1 cellular context compared by ENCODE assay signal in the genomic region with DNA sequence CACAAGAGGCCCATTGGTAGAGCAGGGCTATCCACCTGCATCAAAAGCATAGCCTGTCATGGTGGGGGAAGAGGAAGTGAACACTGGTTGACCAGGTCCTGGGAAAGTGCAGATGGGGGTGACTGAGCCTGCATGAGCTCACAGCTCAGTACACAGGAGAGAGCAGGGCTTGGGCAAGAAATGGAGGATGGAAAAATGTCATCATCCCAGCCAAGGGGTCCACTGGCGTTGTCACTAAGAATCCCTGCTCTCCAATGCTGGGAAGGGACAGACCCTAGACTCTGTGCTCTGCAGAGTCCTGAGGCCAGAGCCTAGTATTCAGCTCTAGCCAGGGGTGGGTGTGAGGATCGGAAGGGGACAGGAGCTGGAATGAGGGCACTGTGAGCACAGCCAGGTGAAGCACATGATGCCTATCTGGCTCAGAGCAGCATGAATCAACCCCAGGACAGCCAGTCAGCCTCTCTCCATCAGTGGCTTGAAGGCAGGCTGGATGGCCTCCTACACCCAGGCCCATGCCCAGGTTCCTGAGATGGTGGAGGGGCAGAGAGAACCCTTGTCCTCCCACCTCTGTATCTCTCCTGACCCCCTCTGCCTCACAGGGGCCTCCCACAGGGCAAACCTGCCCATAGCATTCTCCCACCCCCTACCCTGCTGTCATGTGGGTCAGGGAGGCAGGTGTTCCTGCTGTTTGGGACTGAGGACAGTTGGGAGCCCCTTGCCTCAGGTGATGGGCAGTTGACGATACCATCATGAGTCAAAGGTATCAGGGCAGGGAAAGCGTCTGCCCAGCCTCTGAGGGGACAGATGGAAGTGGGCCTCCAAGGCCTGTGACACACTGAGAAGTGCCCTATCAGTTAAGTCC.
TF ChIP-seq lines count a peak whose summit lies in the region.

No MANE protein-coding gene starts in this region.

TF ChIP-seq in GM23338, 12 proteins besides CTCF, POLR2A, EP300 and RAD21 (continued from another document):
- TF ChIP-seq ZNF331 (CRISPR knock-in tag; IDR thresholded peaks at IDR 0.05; ENCODE audit: low read depth) (no peak), ZNF114 (CRISPR knock-in tag; IDR thresholded peaks at IDR 0.05) (no peak), ZNF462 (CRISPR knock-in tag; IDR thresholded peaks at IDR 0.05) (no peak), EZH2 (IDR thresholded peaks at IDR 0.05; ENCODE audit: low read depth, unreplicated experiment) (no peak), JUNB (IDR thresholded peaks at IDR 0.05; ENCODE audit: unreplicated experiment) (no peak)
